ENCODE assay signal across 10 cellular contexts in the genomic region with DNA sequence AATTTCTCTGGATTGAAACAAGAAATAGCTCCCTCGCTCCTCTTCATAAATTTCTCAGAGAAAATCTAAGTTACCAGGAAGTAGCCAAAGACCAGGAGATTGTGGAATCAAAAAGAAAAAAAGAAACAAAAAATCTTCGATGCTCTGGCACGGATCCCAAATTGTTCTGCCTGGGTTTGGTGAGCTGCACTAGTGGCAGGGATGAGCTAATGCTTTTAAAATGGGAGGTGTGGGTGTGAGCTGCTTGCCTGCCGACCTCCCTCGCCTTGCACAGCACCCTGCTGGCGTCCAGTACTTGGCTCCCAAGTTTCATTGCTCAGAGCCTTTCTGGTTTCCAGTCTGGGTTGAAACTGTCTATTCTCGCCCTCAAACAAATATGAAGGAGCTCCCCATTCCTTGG. TPM values are rescaled to one million over a fixed set of nuclear protein-coding genes. Genes with fewer than 3 reads are reported as not detected.
DNase-seq lines count a peak whose midpoint lies in the region; ATAC-seq and TF ChIP-seq lines count a peak whose summit lies in the region.
"Had no signal": no experiment of that assay in that cellular context is flagged by ENCODE, and none has a peak within 500 bp of the region (broad histone marks: within the 10 kb centered on the region; RNA-seq: fewer than 3 reads in every experiment).

No MANE protein-coding gene starts in this region.

- H3K27ac ChIP-seq in right cardiac atrium (ENCODE audit: low read length) (peak overlapping the region; percentile 86), gastrocnemius medialis (peak overlapping the region; percentile 79 to 87 (median 83))
- H3K27ac ChIP-seq: VCaP had no signal

- 18% methylated on average over 7 of the region's 7 CpGs for WGBS in right cardiac atrium

- H3K9me3 ChIP-seq in Caco-2 (no peaks in the 10 kb centered on the region), right cardiac atrium (ENCODE audit: control insufficient read depth, low read length) (no peaks in the 10 kb centered on the region), gastrocnemius medialis (no peaks in the 10 kb centered on the region)

- H3K4me1 ChIP-seq in Caco-2 (peaks cover 26% of the 10 kb centered on the region), right cardiac atrium (ENCODE audit: control insufficient read depth, insufficient read depth, low read length) (peaks cover 17% of the 10 kb centered on the region), gastrocnemius medialis (peaks cover 12 to 14% of the 10 kb centered on the region in 2 donors)

- no peak for DNase-seq in Caco-2
- peak; percentile 70 for DNase-seq in astrocyte of the hippocampus (ENCODE audit: low read depth, low spot score)
- peak in 2 of 3 donors; percentile 34 to 61 for DNase-seq in right cardiac atrium
- no peak for DNase-seq in gastrocnemius medialis
- DNase-seq in NCI-H748 (lab: John Stamatoyannopoulos, UW; ENCODE audit: unreplicated experiment), result no peak
- no peak for DNase-seq in NCI-H1417 (lab: John Stamatoyannopoulos, UW)
- no peak for DNase-seq in activated CD8-positive, alpha-beta memory T cell treated with anti-CD3 and anti-CD28 coated beads, Interleukin-2, amount 50 U/mL, for 48 hours
- no peak for DNase-seq in NAMALWA (ENCODE audit: low spot score)
- DNase-seq: NCI-H524 treated with DMSO at 0.1 percent for 48 hours had no signal

- H3K9me3 Mint-ChIP-seq in Caco-2 (ENCODE audit: unreplicated experiment), result no peaks in the 10 kb centered on the region

- CTCF ChIA-PET in Caco-2 (lab: Charles Lee), result no interaction called here

- TF ChIP-seq CTCF in Caco-2 (IDR thresholded peaks at IDR 0.05; ENCODE audit: insufficient read depth in 1 of 2, low read depth in 1 of 2, low read length in 1 of 2, severe bottlenecking in 1 of 2, unreplicated experiment in 1 of 2), result no peak
- no peak for TF ChIP-seq CTCF in gastrocnemius medialis (IDR thresholded peaks at IDR 0.05 in 4 of 5, conservative IDR thresholded peaks at IDR 0.05 in 1 of 5)

- peaks cover 45% of the 10 kb centered on the region for H3K36me3 Mint-ChIP-seq in Caco-2 (ENCODE audit: insufficient read depth, unreplicated experiment)

- no peak overlapping the region for H3K4me3 ChIP-seq in Caco-2 (ENCODE audit: low read depth, low read length)
- peak overlapping the region; percentile 88 for H3K4me3 ChIP-seq in right cardiac atrium (ENCODE audit: low read length)
- H3K4me3 ChIP-seq in gastrocnemius medialis, result peak overlapping the region; percentile 64 to 71 (median 67)

- peak overlapping the region; percentile 74 for H3K4me3 Mint-ChIP-seq in Caco-2 (ENCODE audit: unreplicated experiment)

- POLR2A ChIA-PET in Caco-2 (lab: Charles Lee), result no interaction called here

- no peak for TF ChIP-seq POLR2A in gastrocnemius medialis (IDR thresholded peaks at IDR 0.05)

- H3K36me3 ChIP-seq in Caco-2 (ENCODE audit: control insufficient read depth, insufficient read depth, low read length) (peaks cover 1% of the 10 kb centered on the region; the same call in 1 of the 2 replicates), gastrocnemius medialis (no peaks in the 10 kb centered on the region)

- intact Hi-C loops in Caco-2 (cut with micrococcal nuclease; ENCODE audit: unreplicated experiment) (no loop called here), right cardiac atrium (cut with DNase I) (loop anchor here (5.0 to 10.0 kb wide), 6 partner anchors 48 to 191 kb away; no protein-coding TSS in a partner anchor), gastrocnemius medialis (cut with DNase I; ENCODE audit: low total_unique reads) (loop anchor here (5.0 kb wide), 2 partner anchors 48 to 193 kb away; no protein-coding TSS in a partner anchor)

- peaks cover 31% of the 10 kb centered on the region for H3K4me1 Mint-ChIP-seq in Caco-2 (ENCODE audit: low read depth, unreplicated experiment)

- ATAC-seq in right cardiac atrium (no peak), gastrocnemius medialis (no peak)

- in situ Hi-C loops in gastrocnemius medialis (cut with MboI; ENCODE audit: low sequenced_read_pairs in 4 of 4), result no loop called here

- BruUV-seq in Caco-2 (replicated peaks; lab: Mats Ljungman, UMichigan), result no TSS peak

- H3K27me3 ChIP-seq in Caco-2 (replicated peaks; ENCODE audit: control insufficient read depth, insufficient read depth, low read length) (no peaks in the 10 kb centered on the region), right cardiac atrium (ENCODE audit: control insufficient read depth, insufficient read depth) (no peaks in the 10 kb centered on the region), gastrocnemius medialis (peaks cover 7 to 13% (median 13%) of the 10 kb centered on the region in 3 donors)

- no peaks in the 10 kb centered on the region for H3K27me3 Mint-ChIP-seq in Caco-2 (ENCODE audit: insufficient read depth, unreplicated experiment)

- no peak overlapping the region for H3K27ac Mint-ChIP-seq in Caco-2 (ENCODE audit: unreplicated experiment)

RNA-seq across cellular contexts. Expression of gene TIMP3, which starts 2.5 kb away (rescaled TPM):
- total RNA-seq in Caco-2 (2022) (72.8 and 86.4 TPM in 2 replicates), right cardiac atrium (100 to 1,000 TPM; 488 to 893 (median 598) TPM), gastrocnemius medialis (100 to 1,000 TPM; 102 to 247 (median 144) TPM)
- polyA plus RNA-seq in right cardiac atrium, result 412 TPM

Comparison
In these comparisons a context has a peak if more than half of its experiments do, and no peak if none do; other contexts are left out.
1. DNase-seq: peak in astrocyte of the hippocampus (single experiment) and right cardiac atrium (2 of 3); none in Caco-2 (0 of 2), gastrocnemius medialis (0 of 2), NCI-H748 (single experiment), NCI-H1417 (0 of 3), activated CD8-positive, alpha-beta memory T cell treated with anti-CD3 and anti-CD28 coated beads, Interleukin-2, amount 50 U/mL, for 48 hours (single experiment) and NAMALWA (single experiment).